In the genomic region with DNA sequence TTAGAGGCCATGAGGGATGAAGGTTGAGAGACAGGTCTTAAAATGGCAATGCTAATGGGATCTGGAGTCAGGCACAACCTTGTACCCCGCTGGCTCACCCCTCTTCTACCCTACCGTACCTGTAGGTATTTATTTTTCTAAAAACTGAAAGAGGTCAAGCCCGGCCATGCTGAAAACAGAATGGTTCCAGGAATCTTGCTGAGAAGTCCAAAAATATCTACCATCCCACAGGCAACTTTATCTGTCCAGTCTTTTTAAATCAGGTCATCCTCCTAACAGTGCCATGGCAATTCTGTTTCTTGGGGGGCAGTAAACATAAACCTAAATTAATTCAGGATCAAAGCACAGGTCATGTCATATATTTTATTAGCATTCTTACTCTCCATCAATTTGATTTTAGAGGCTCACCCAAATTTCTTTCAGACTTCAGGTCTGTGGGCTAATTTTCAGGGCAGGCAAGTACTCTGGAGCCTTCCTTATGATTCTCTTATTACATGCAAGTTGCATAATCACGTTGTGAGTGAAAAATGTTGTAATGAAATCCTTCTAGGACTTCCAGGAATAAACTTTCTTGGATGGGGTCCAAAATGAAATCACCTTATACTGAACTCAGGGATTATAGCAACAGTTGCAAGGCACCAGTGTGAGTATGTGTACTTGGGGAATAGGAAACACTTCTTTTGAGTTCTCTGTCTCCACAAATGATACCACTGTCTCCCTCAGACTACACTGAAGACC, we compare ENCODE assay signal across 12 cellular contexts.
DNase-seq lines count a peak whose midpoint lies in the region; ATAC-seq and TF ChIP-seq lines count a peak whose summit lies in the region.
"Had no signal": no experiment of that assay in that cellular context is flagged by ENCODE, and none has a peak within 500 bp of the region (broad histone marks: within the 10 kb centered on the region; RNA-seq: fewer than 3 reads in every experiment).

No MANE protein-coding gene starts in this region.

- H3K79me2 ChIP-seq in SK-N-SH (ENCODE audit: insufficient read depth), result no peaks in the 10 kb centered on the region

- 48% methylated on average over 4 of the region's 4 CpGs for WGBS in SK-N-SH (ENCODE audit: low lambda C conversion rate)
- 21 to 42% (median 24%) methylated on average over 4 of the region's 4 CpGs for WGBS in psoas muscle, 3 donors

- TF ChIP-seq RAD21 in SK-N-SH (IDR thresholded peaks at IDR 0.05; ENCODE audit: low read length), result no peak

- H3K9me3 ChIP-seq in SK-N-SH (no peaks in the 10 kb centered on the region), psoas muscle (no peaks in the 10 kb centered on the region), HAP-1 (no peaks in the 10 kb centered on the region)
- H3K9me3 ChIP-seq: esophagus squamous epithelium had no signal

- H3K36me3 ChIP-seq in SK-N-SH (replicated peaks in 1 of 2; ENCODE audit: control insufficient read depth in 1 of 2, insufficient read depth in 2 of 2, low read length in 1 of 2) (no peaks in the 10 kb centered on the region), psoas muscle (ENCODE audit: insufficient read depth in 1 of 2, low read depth in 1 of 2) (no peaks in the 10 kb centered on the region), HAP-1 (replicated peaks) (no peaks in the 10 kb centered on the region)
- H3K36me3 ChIP-seq: esophagus squamous epithelium had no signal

- H2AFZ ChIP-seq in SK-N-SH (ENCODE audit: low read depth), result no peak overlapping the region

- intact Hi-C loops in psoas muscle (cut with DNase I), result loop anchor here in 1 of 2 donors (10.0 kb wide), 1 partner anchor 305 kb away; no protein-coding TSS in a partner anchor

- H3K27ac ChIP-seq in SK-N-SH (ENCODE audit: low read depth in 2 of 2, low read length in 1 of 2) (no peak overlapping the region; a peak in 1 of 4 replicates), psoas muscle (no peak overlapping the region)
- H3K27ac ChIP-seq: esophagus squamous epithelium had no signal

- POLR2A ChIA-PET in SK-N-SH (lab: Yijun Ruan, JAX), result no interaction called here

- H3K4me2 ChIP-seq in SK-N-SH, result no peak overlapping the region

- no peak for TF ChIP-seq EP300 in SK-N-SH (IDR thresholded peaks at IDR 0.05; ENCODE audit: borderline replicate concordance in 1 of 2, low read depth in 1 of 2, low read length in 1 of 2)

- ATAC-seq in psoas muscle (peak; percentile 80 to 89 (median 80)), GM21737 (IDR thresholded peaks at IDR 0.05; ENCODE audit: unreplicated experiment) (no peak), HG03025 (IDR thresholded peaks at IDR 0.05; ENCODE audit: low FRiP score, unreplicated experiment) (no peak)

- peak; percentile 82 for DNase-seq in G401 (ENCODE audit: low spot score)
- DNase-seq in SK-N-SH, result no peak
- DNase-seq in fibroblast of the aortic adventitia (ENCODE audit: low read depth), result peak; percentile 98
- DNase-seq in psoas muscle, result no peak
- DNase-seq in HAP-1 (ENCODE audit: low spot score in 2 of 2), result no peak
- DNase-seq in GM19238 (ENCODE audit: insufficient read length, low spot score), result no peak
- DNase-seq: activated T-cell treated with anti-CD3 and anti-CD28 coated beads, Interleukin-2, amount 50 U/mL, for 48 hours; COR-L47; esophagus squamous epithelium; nucleus accumbens had no signal

- H3K4me1 ChIP-seq in SK-N-SH (ENCODE audit: control insufficient read depth in 1 of 2, insufficient read depth in 2 of 2, low read depth in 1 of 2, low read length in 1 of 2) (peaks cover 0 to 2% of the 10 kb centered on the region in 2 experiments; a peak in 2 of 4 replicates), psoas muscle (peaks cover 18% of the 10 kb centered on the region), HAP-1 (no peaks in the 10 kb centered on the region)
- H3K4me1 ChIP-seq: esophagus squamous epithelium had no signal

- H3K27me3 ChIP-seq in SK-N-SH (ENCODE audit: insufficient read depth) (no peaks in the 10 kb centered on the region), psoas muscle (ENCODE audit: insufficient read depth in 3 of 3, low read length in 2 of 3) (no peaks in the 10 kb centered on the region), HAP-1 (ENCODE audit: low read depth) (0 out of 2 replicates have a peak, but pooled peaks cover 2% of the 10 kb centered on the region)
- H3K27me3 ChIP-seq: esophagus squamous epithelium had no signal

- no peaks in the 10 kb centered on the region for H4K20me1 ChIP-seq in SK-N-SH (ENCODE audit: insufficient read depth)

- no peak overlapping the region for H3K9ac ChIP-seq in SK-N-SH

- no peaks in the 10 kb centered on the region for H3F3A ChIP-seq in SK-N-SH (replicated peaks; ENCODE audit: insufficient read depth)

- TF ChIP-seq CTCF in SK-N-SH (IDR thresholded peaks at IDR 0.05), result no peak
- no peak for TF ChIP-seq CTCF in fibroblast of the aortic adventitia (IDR thresholded peaks at IDR 0.05; ENCODE audit: insufficient read depth, low read length)
- TF ChIP-seq CTCF in psoas muscle (IDR thresholded peaks at IDR 0.05), result no peak

- CTCF ChIA-PET in SK-N-SH (lab: Yijun Ruan, JAX), result interaction anchor here (1.1 kb wide), 1 partner anchor 14 kb away, joined by 3 read pairs; no protein-coding TSS in a partner anchor

- H3K9me2 ChIP-seq in SK-N-SH, result no peaks in the 10 kb centered on the region

- in situ Hi-C loops in G401 (cut with HindIII; ENCODE audit: low sequenced_read_pairs), result no loop called here
- in situ Hi-C loops in HAP-1 (cut with MboI; ENCODE audit: low sequenced_read_pairs), result loop anchor here (25.0 kb wide), 1 partner anchor 297 kb away; no protein-coding TSS in a partner anchor

- H3K4me3 ChIP-seq in SK-N-SH (ENCODE audit: low read depth in 2 of 2, low read length in 1 of 2) (no peak overlapping the region), fibroblast of the aortic adventitia (ENCODE audit: low read depth, low read length) (no peak overlapping the region), psoas muscle (no peak overlapping the region), HAP-1 (no peak overlapping the region)
- H3K4me3 ChIP-seq: esophagus squamous epithelium had no signal

TF ChIP-seq in SK-N-SH, 30 proteins besides CTCF, POLR2A, EP300 and RAD21:
- TF ChIP-seq JUND (IDR thresholded peaks at IDR 0.05) (no peak), NFIC (IDR thresholded peaks at IDR 0.05; ENCODE audit: borderline replicate concordance) (peak; percentile 42)

Comparison
In these comparisons a context has a peak if more than half of its experiments do, and no peak if none do; other contexts are left out.
1. DNase-seq: peak in G401 (single experiment) and fibroblast of the aortic adventitia (single experiment); none in SK-N-SH (single experiment), psoas muscle (0 of 2), HAP-1 (0 of 2) and GM19238 (single experiment).
2. ATAC-seq: peak in psoas muscle (4 of 4); none in GM21737 (single experiment) and HG03025 (single experiment).